ENCODE assay signal across 19 cellular contexts in the genomic region with DNA sequence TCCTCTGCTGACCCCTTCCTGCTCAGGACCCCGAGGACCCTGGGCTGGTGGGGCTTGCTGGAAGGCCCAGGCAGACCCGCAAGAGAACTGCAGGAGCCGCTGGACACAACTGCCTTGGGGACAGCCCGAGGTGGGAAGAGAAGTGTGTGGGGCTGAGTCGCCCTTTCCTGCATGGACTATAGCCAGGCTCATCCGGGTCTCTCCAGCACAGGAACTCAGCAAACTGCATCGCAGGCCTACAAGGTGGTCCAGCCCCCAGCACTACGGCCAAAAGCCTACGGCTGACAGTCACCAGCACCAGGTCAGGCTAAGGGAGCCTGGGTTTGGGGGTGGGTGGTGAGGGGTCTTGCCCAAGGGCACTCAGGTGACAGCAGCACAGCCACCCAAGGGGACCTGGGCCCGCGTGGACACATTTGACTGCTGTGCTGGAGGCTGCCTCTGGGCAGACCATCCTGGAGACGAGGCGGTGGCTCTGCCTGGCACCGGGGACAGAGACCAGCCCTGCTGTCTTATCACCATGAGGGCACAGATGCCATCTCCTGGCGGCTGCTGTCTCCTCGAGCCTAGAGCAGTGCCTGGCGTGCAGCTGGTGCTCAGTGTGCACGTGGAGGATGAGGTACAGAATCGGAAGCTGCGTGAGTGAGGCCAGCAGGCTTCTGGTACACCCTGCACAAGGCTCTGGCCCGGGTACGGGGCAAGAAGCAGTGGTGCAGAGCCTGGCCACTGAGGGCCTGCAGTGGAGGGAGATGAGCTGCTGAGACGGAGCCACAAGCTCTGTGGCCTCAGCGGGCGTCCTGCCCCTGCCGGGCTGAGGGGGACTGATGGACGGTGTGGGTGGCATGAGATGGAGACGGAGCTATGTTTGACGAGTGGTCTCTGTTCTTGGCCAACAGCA. TPM values are rescaled to one million over a fixed set of nuclear protein-coding genes. Genes with fewer than 3 reads are reported as not detected.
DNase-seq lines count a peak whose midpoint lies in the region; ATAC-seq, FAIRE-seq and TF ChIP-seq lines count a peak whose summit lies in the region.
"Had no signal": no experiment of that assay in that cellular context is flagged by ENCODE, and none has a peak within 500 bp of the region (broad histone marks: within the 10 kb centered on the region; RNA-seq: fewer than 3 reads in every experiment).

No MANE protein-coding gene starts in this region.

- H3K23ac ChIP-seq in neuronal stem cell (ENCODE audit: low read depth, low read length, poor library complexity) = peak overlapping the region; percentile 73

- no peak overlapping the region for H3K18ac ChIP-seq in neuronal stem cell (ENCODE audit: low read length)

- no peak for TF ChIP-seq RAD21 in GM12878 (IDR thresholded peaks at IDR 0.05; ENCODE audit: insufficient read depth, low read depth, low read length)

- H3K4me2 ChIP-seq in GM12878 (ENCODE audit: control insufficient read depth, insufficient read depth) (no peak overlapping the region), neuronal stem cell (ENCODE audit: insufficient read depth, low read length, poor library complexity, severe bottlenecking) (no peak overlapping the region)
- H3K4me2 ChIP-seq: A549, PC-9 had no signal

- no peaks in the 10 kb centered on the region for H3K27me3 Mint-ChIP-seq in activated naive CD8-positive, alpha-beta T cell treated with anti-CD3 and anti-CD28 coated beads, Interleukin-2, amount 10 ng/mL, durations not matched to agents 7 days and 5 days
- no peaks in the 10 kb centered on the region for H3K27me3 Mint-ChIP-seq in activated naive CD8-positive, alpha-beta T cell treated with anti-CD3 and anti-CD28 coated beads for 36 hours
- peaks cover 5% of the 10 kb centered on the region for H3K27me3 Mint-ChIP-seq in glutamatergic neuron (ENCODE audit: unreplicated experiment)

- H3K36me3 Mint-ChIP-seq in activated naive CD8-positive, alpha-beta T cell treated with anti-CD3 and anti-CD28 coated beads, Interleukin-2, amount 10 ng/mL, durations not matched to agents 7 days and 5 days = peaks cover 15% of the 10 kb centered on the region
- H3K36me3 Mint-ChIP-seq in activated naive CD8-positive, alpha-beta T cell treated with anti-CD3 and anti-CD28 coated beads for 36 hours = peaks cover 16% of the 10 kb centered on the region
- H3K36me3 Mint-ChIP-seq in glutamatergic neuron (ENCODE audit: unreplicated experiment) = peaks cover 4% of the 10 kb centered on the region

- no peak overlapping the region for H2BK15ac ChIP-seq in neuronal stem cell (ENCODE audit: low read length)

- POLR2A ChIA-PET in activated naive CD8-positive, alpha-beta T cell treated with anti-CD3 and anti-CD28 coated beads, Interleukin-2, amount 10 ng/mL, durations not matched to agents 7 days and 5 days (lab: Charles Lee) = no interaction called here
- POLR2A ChIA-PET in GM12878 (lab: Charles Lee) = no interaction called here

- peaks cover 1% of the 10 kb centered on the region for H3K4me1 Mint-ChIP-seq in activated naive CD8-positive, alpha-beta T cell treated with anti-CD3 and anti-CD28 coated beads, Interleukin-2, amount 10 ng/mL, durations not matched to agents 7 days and 5 days
- no peaks in the 10 kb centered on the region for H3K4me1 Mint-ChIP-seq in activated naive CD8-positive, alpha-beta T cell treated with anti-CD3 and anti-CD28 coated beads for 36 hours
- H3K4me1 Mint-ChIP-seq in glutamatergic neuron (ENCODE audit: low read depth, unreplicated experiment) = peaks cover 8% of the 10 kb centered on the region

- H4K91ac ChIP-seq in neuronal stem cell (ENCODE audit: low read depth, low read length, poor library complexity) = no peak overlapping the region

- H4K8ac ChIP-seq in neuronal stem cell (ENCODE audit: low read depth, low read length) = peak overlapping the region; percentile 65

- no peak for FAIRE-seq in GM12878 (lab: Jason Lieb, UNC)
- FAIRE-seq: A549, GM12891, GM18507 had no signal

- BruUV-seq in GM12878 (replicated peaks; lab: Mats Ljungman, UMichigan) = no TSS peak

- intact Hi-C loops in GM12878 (cut with micrococcal nuclease; ENCODE audit: unreplicated experiment) = no loop called here

- H3K4me3 ChIP-seq in GM12878 (no peak overlapping the region), neuronal stem cell (ENCODE audit: low read length in 2 of 2) (no peak overlapping the region)
- H3K4me3 ChIP-seq: A549, PC-9 had no signal

- H3K79me2 ChIP-seq in GM12878 (ENCODE audit: control insufficient read depth, insufficient read depth, low read length) = no peaks in the 10 kb centered on the region

- no peak overlapping the region for H3K4ac ChIP-seq in neuronal stem cell (ENCODE audit: low read length)

- H3K27ac Mint-ChIP-seq in activated naive CD8-positive, alpha-beta T cell treated with anti-CD3 and anti-CD28 coated beads, Interleukin-2, amount 10 ng/mL, durations not matched to agents 7 days and 5 days = no peak overlapping the region
- H3K27ac Mint-ChIP-seq in activated naive CD8-positive, alpha-beta T cell treated with anti-CD3 and anti-CD28 coated beads for 36 hours = no peak overlapping the region
- no peak overlapping the region for H3K27ac Mint-ChIP-seq in glutamatergic neuron (ENCODE audit: unreplicated experiment)

- H3K9me3 Mint-ChIP-seq in activated naive CD8-positive, alpha-beta T cell treated with anti-CD3 and anti-CD28 coated beads, Interleukin-2, amount 10 ng/mL, durations not matched to agents 7 days and 5 days = no peaks in the 10 kb centered on the region
- H3K9me3 Mint-ChIP-seq in activated naive CD8-positive, alpha-beta T cell treated with anti-CD3 and anti-CD28 coated beads for 36 hours = no peaks in the 10 kb centered on the region
- peaks cover 5% of the 10 kb centered on the region for H3K9me3 Mint-ChIP-seq in glutamatergic neuron (ENCODE audit: unreplicated experiment)

- H2AFZ ChIP-seq in GM12878 (ENCODE audit: control insufficient read depth, low read depth, low read length) (no peak overlapping the region), neuronal stem cell (ENCODE audit: low read length) (no peak overlapping the region)
- H2AFZ ChIP-seq: PC-9 had no signal

- no peaks in the 10 kb centered on the region for H3K27me3 ChIP-seq in GM12878 (replicated peaks in 1 of 2; ENCODE audit: control insufficient read depth in 2 of 2, insufficient read depth in 2 of 2, low read length in 1 of 2)
- H3K27me3 ChIP-seq in neuronal stem cell (ENCODE audit: control insufficient read depth in 3 of 3, insufficient read depth in 3 of 3, low read depth in 1 of 3, low read length in 3 of 3) = no peaks in the 10 kb centered on the region

- H2AK5ac ChIP-seq in neuronal stem cell (ENCODE audit: low read depth, low read length) = no peak overlapping the region

- CTCF ChIA-PET in GM12878 (lab: Yijun Ruan, JAX) = no interaction called here

- no peaks in the 10 kb centered on the region for H3K4me1 ChIP-seq in GM12878 (ENCODE audit: control insufficient read depth, insufficient read depth, low read length)
- H3K4me1 ChIP-seq in neuronal stem cell (ENCODE audit: control insufficient read depth in 2 of 2, insufficient read depth in 1 of 2, low read depth in 1 of 2, low read length in 2 of 2) = no peaks in the 10 kb centered on the region
- H3K4me1 ChIP-seq: A549 had no signal

- RAD21 ChIA-PET in GM12878 (lab: Charles Lee; ENCODE audit: unreplicated experiment) = no interaction called here

- TF ChIP-seq POLR2A in GM12878 (IDR thresholded peaks at IDR 0.05; ENCODE audit: low read depth, low read length) = peak; percentile 27; the same call in 1 of the 2 replicates
- no peak for TF ChIP-seq POLR2A in erythroblast (IDR thresholded peaks at IDR 0.05; ENCODE audit: low read length)

- TF ChIP-seq EP300 in GM12878 (IDR thresholded peaks at IDR 0.05; ENCODE audit: borderline replicate concordance in 1 of 2, control insufficient read depth in 1 of 2, low read depth in 2 of 2, low read length in 2 of 2) = no peak

- H4K20me1 ChIP-seq in GM12878 (ENCODE audit: control insufficient read depth, insufficient read depth) = no peaks in the 10 kb centered on the region; the same call in none of the 2 replicates

- no peak for TF ChIP-seq CTCF in GM12878 (IDR thresholded peaks at IDR 0.05 in 2 of 3, conservative IDR thresholded peaks at IDR 0.05 in 1 of 3; ENCODE audit: control insufficient read depth in 2 of 3, extremely low read depth in 1 of 3, insufficient read depth in 1 of 3, low read depth in 3 of 3, low read length in 3 of 3)
- no peak for TF ChIP-seq CTCF in glutamatergic neuron (IDR thresholded peaks at IDR 0.05; ENCODE audit: partially characterized antibody, unreplicated experiment)

- H3K9me3 ChIP-seq in GM12878 (replicated peaks; ENCODE audit: control insufficient read depth, insufficient read depth, low read length) (no peaks in the 10 kb centered on the region), neuronal stem cell (replicated peaks in 1 of 2; ENCODE audit: control insufficient read depth in 2 of 2, insufficient read depth in 1 of 2, low read depth in 1 of 2, low read length in 2 of 2) (no peaks in the 10 kb centered on the region)
- H3K9me3 ChIP-seq: A549 had no signal

- ATAC-seq in activated naive CD8-positive, alpha-beta T cell treated with anti-CD3 and anti-CD28 coated beads, Interleukin-2, amount 10 ng/mL, durations not matched to agents 7 days and 5 days (ENCODE audit: low read depth) = no peak
- ATAC-seq in GM12878 (no peak), GM19035 (IDR thresholded peaks at IDR 0.05; ENCODE audit: unreplicated experiment) (no peak)
- ATAC-seq: A549 had no signal

- in situ Hi-C loops in GM12878 (cut with MboI) = no loop called here

- H3K79me1 ChIP-seq in neuronal stem cell (ENCODE audit: low read depth, low read length) = peaks cover 11% of the 10 kb centered on the region

- SMC1A ChIA-PET in GM12878 (lab: Charles Lee; ENCODE audit: uncharacterized antibody, unreplicated experiment) = no interaction called here

- DNase-seq in activated naive CD8-positive, alpha-beta T cell treated with anti-CD3 and anti-CD28 coated beads, Interleukin-2, amount 10 ng/mL, durations not matched to agents 7 days and 5 days = peak; percentile 23
- no peak for DNase-seq in activated naive CD8-positive, alpha-beta T cell treated with anti-CD3 and anti-CD28 coated beads for 36 hours
- DNase-seq in GM12878 (ENCODE audit: low read depth, low spot score) = no peak
- DNase-seq in glutamatergic neuron = peak; percentile 8
- DNase-seq in neuronal stem cell (ENCODE audit: low spot score) = no peak
- DNase-seq in erythroblast (lab: John Stamatoyannopoulos, UW) = no peak
- no peak for DNase-seq in NCI-H1436 treated with DMSO at 0.1 percent for 48 hours (lab: John Stamatoyannopoulos, UW)
- DNase-seq: DMS 273 treated with DMSO at 0.1 percent for 48 hours, GDM1, KG1, NCI-H1436, NCI-H2029 treated with DMSO at 0.1 percent for 48 hours, NCI-H510A, PC-9 had no signal

- no peak overlapping the region for H2BK120ac ChIP-seq in neuronal stem cell (ENCODE audit: low read depth, low read length)

- peak overlapping the region; percentile 66 for H2BK5ac ChIP-seq in neuronal stem cell (ENCODE audit: low read length)

- H2BK12ac ChIP-seq in neuronal stem cell (ENCODE audit: low read length) = no peak overlapping the region

- WGBS in GM12878 (ENCODE audit: insufficient coverage, insufficient replicate concordance, low lambda C conversion rate, missing lambda C conversion rate) = 95% methylated on average over 28 of the region's 29 CpGs
- no CpG with 5 or more reads among the region's 29 CpGs for WGBS in neuronal stem cell (ENCODE audit: extremely low coverage in 2 of 2, insufficient read length in 2 of 2, insufficient replicate concordance in 1 of 2), 2 donors

- H3K27ac ChIP-seq in GM12878 (ENCODE audit: control insufficient read depth, insufficient read depth) = no peak overlapping the region
- no peak overlapping the region for H3K27ac ChIP-seq in neuronal stem cell (replicated peaks; ENCODE audit: low read length)
- H3K27ac ChIP-seq: A549, C4-2B, PC-9 had no signal

- peak overlapping the region; percentile 21 for H3K14ac ChIP-seq in neuronal stem cell (ENCODE audit: low read length)

- no peak overlapping the region for H3K9ac ChIP-seq in GM12878 (ENCODE audit: control insufficient read depth, insufficient read depth, low read length)
- H3K9ac ChIP-seq in neuronal stem cell (ENCODE audit: low read depth, low read length, poor library complexity) = peak overlapping the region; percentile 60

- H3K36me3 ChIP-seq in GM12878 (ENCODE audit: control insufficient read depth in 2 of 2, insufficient read depth in 2 of 2, low read length in 1 of 2) (peaks cover 16 to 46% of the 10 kb centered on the region in 2 experiments), neuronal stem cell (replicated peaks in 1 of 2; ENCODE audit: control insufficient read depth in 2 of 2, insufficient read depth in 2 of 2, low read length in 2 of 2) (peaks cover 66 to 98% of the 10 kb centered on the region in 2 donors)

- H3K4me3 Mint-ChIP-seq in activated naive CD8-positive, alpha-beta T cell treated with anti-CD3 and anti-CD28 coated beads, Interleukin-2, amount 10 ng/mL, durations not matched to agents 7 days and 5 days = no peak overlapping the region
- H3K4me3 Mint-ChIP-seq in activated naive CD8-positive, alpha-beta T cell treated with anti-CD3 and anti-CD28 coated beads for 36 hours = no peak overlapping the region
- H3K4me3 Mint-ChIP-seq in glutamatergic neuron (ENCODE audit: unreplicated experiment) = no peak overlapping the region

RNA-seq across cellular contexts. Expression of a gene that starts 15.1 kb away (rescaled TPM):
- total RNA-seq in activated naive CD8-positive, alpha-beta T cell treated with anti-CD3 and anti-CD28 coated beads, Interleukin-2, amount 10 ng/mL, durations not matched to agents 7 days and 5 days = 10 to 100 TPM; 73.1 to 76.6 TPM
- 10 to 100 TPM; 58.2 to 61.2 TPM for total RNA-seq in activated naive CD8-positive, alpha-beta T cell treated with anti-CD3 and anti-CD28 coated beads for 36 hours
- total RNA-seq in GM12878 (2013; cell fraction: nucleolus; rRNA removed) = 48.2 and 48.9 TPM in 2 replicates
- total RNA-seq in GM12878 (2014; rRNA removed) (48.7 and 51.2 TPM in 2 replicates), GM12878 (2014; rRNA removed; fragmentation: Illumina TruSeq; extraction: Trizol) (22.5 and 23.7 TPM in 2 replicates), GM12878 (2021) (51.5 and 51.9 TPM in 2 replicates), glutamatergic neuron (ENCODE audit: unreplicated experiment) (68.5 TPM)
- 10.0 TPM for polyA plus RNA-seq in GM12878 (2011; ENCODE audit: low read depth)
- polyA plus RNA-seq in GM12878 (2011; rRNA removed) (34.7 and 60.2 TPM in 2 replicates), GM12878 (2014; fragmentation: Illumina TruSeq; extraction: Trizol) (11.6 and 25.2 TPM in 2 replicates), GM12878 (2014; fragmentation: Nextera tagmentation; extraction: Ambion mirVana) (1 to 10 TPM; 1.0 to 3.2 TPM), GM12878 (2014; rRNA removed) (51.0 and 54.2 TPM in 2 replicates), GM12878 (2016; fragmentation: Nextera tagmentation; extraction: Ambion mirVana) (100 to 1,000 TPM in 1 of 2 experiments, 10 to 100 TPM in 1; 97.5 to 100 TPM)
- polyA plus RNA-seq in GM12878 (2011; cell fraction: cytosol; rRNA removed) = 48.3 and 72.2 TPM in 2 replicates
- 70.0 and 75.7 TPM in 2 replicates for polyA plus RNA-seq in GM12878 (2011; cell fraction: nucleus; rRNA removed)
- polyA plus RNA-seq in GM12878 (2012) = 46.0 and 50.7 TPM in 2 replicates
- 23.3 and 33.4 TPM in 2 replicates for polyA minus RNA-seq in GM12878 (2011; rRNA and poly(A)+ RNA removed)
- 17.7 and 21.4 TPM in 2 replicates for polyA minus RNA-seq in GM12878 (2011; cell fraction: cytosol; rRNA and poly(A)+ RNA removed)
- polyA minus RNA-seq in GM12878 (2011; cell fraction: nucleus; rRNA and poly(A)+ RNA removed) = 15.6 and 23.3 TPM in 2 replicates
- polyA plus RNA-seq in neuronal stem cell (2013, experiment 1 of 2) = 56.9 TPM
- 58.7 TPM for polyA plus RNA-seq in neuronal stem cell (2013, experiment 2 of 2)

RNA-seq across cellular contexts. Expression of a gene that starts 54.0 kb away (rescaled TPM):
- total RNA-seq in activated naive CD8-positive, alpha-beta T cell treated with anti-CD3 and anti-CD28 coated beads, Interleukin-2, amount 10 ng/mL, durations not matched to agents 7 days and 5 days = not detected
- total RNA-seq in activated naive CD8-positive, alpha-beta T cell treated with anti-CD3 and anti-CD28 coated beads for 36 hours = not detected
- 0.56 TPM in 1 of 2 replicates, not detected in the other for total RNA-seq in GM12878 (2013; cell fraction: nucleolus; rRNA removed)
- 0.23 and 0.33 TPM in 2 replicates for total RNA-seq in GM12878 (2014; rRNA removed)
- total RNA-seq in GM12878 (2014; rRNA removed; fragmentation: Illumina TruSeq; extraction: Trizol) = not detected in 2 replicates
- 0.13 and 0.27 TPM in 2 replicates for total RNA-seq in GM12878 (2021)
- not detected for polyA plus RNA-seq in GM12878 (2011; ENCODE audit: low read depth)
- polyA plus RNA-seq in GM12878 (2011; rRNA removed) = 0.09 and 0.23 TPM in 2 replicates
- 1.2 and 1.5 TPM in 2 replicates for polyA plus RNA-seq in GM12878 (2011; cell fraction: cytosol; rRNA removed)
- 3.5 and 3.7 TPM in 2 replicates for polyA plus RNA-seq in GM12878 (2011; cell fraction: nucleus; rRNA removed)
- 0.12 and 0.15 TPM in 2 replicates for polyA plus RNA-seq in GM12878 (2012)
- polyA plus RNA-seq in GM12878 (2014; fragmentation: Illumina TruSeq; extraction: Trizol) = not detected in 2 replicates
- polyA plus RNA-seq in GM12878 (2014; fragmentation: Nextera tagmentation; extraction: Ambion mirVana) = under 1 TPM in 1 of 2 experiments, not detected in 1; 0.04 TPM
- 0.23 and 0.46 TPM in 2 replicates for polyA plus RNA-seq in GM12878 (2014; rRNA removed)
- polyA plus RNA-seq in GM12878 (2016; fragmentation: Nextera tagmentation; extraction: Ambion mirVana) = under 1 TPM in 1 of 2 experiments, not detected in 1; 0.09 TPM
- 1.9 TPM in 1 of 2 replicates, not detected in the other for polyA minus RNA-seq in GM12878 (2011; rRNA and poly(A)+ RNA removed)
- polyA minus RNA-seq in GM12878 (2011; cell fraction: cytosol; rRNA and poly(A)+ RNA removed) = 0.73 TPM in 1 of 2 replicates, not detected in the other
- 0.36 and 1.4 TPM in 2 replicates for polyA minus RNA-seq in GM12878 (2011; cell fraction: nucleus; rRNA and poly(A)+ RNA removed)
- 5.1 TPM for total RNA-seq in glutamatergic neuron (ENCODE audit: unreplicated experiment)
- polyA plus RNA-seq in neuronal stem cell (2013, experiment 1 of 2) = 0.14 TPM
- 0.11 TPM for polyA plus RNA-seq in neuronal stem cell (2013, experiment 2 of 2)

Comparison
In these comparisons a context has a peak if more than half of its experiments do, and no peak if none do; other contexts are left out.
1. DNase-seq: peak in activated naive CD8-positive, alpha-beta T cell treated with anti-CD3 and anti-CD28 coated beads, Interleukin-2, amount 10 ng/mL, durations not matched to agents 7 days and 5 days (single experiment) and glutamatergic neuron (single experiment); none in activated naive CD8-positive, alpha-beta T cell treated with anti-CD3 and anti-CD28 coated beads for 36 hours (single experiment), GM12878 (single experiment), neuronal stem cell (single experiment), erythroblast (0 of 2) and NCI-H1436 treated with DMSO at 0.1 percent for 48 hours (single experiment).